Comparison of ENCODE assay signal across 15 cellular contexts in genomic region chr3:115652738-115653137, GRCh38. TPM values are rescaled to one million over a fixed set of nuclear protein-coding genes. Genes with fewer than 3 reads are reported as not detected.
DNase-seq lines count a peak whose midpoint lies in the region; ATAC-seq and TF ChIP-seq lines count a peak whose summit lies in the region.
"Had no signal": no experiment of that assay in that cellular context is flagged by ENCODE, and none has a peak within 500 bp of the region (broad histone marks: within the 10 kb centered on the region; RNA-seq: fewer than 3 reads in every experiment).

No MANE protein-coding gene starts in this region.

- H3K4me3 ChIP-seq in prostate gland: no peak overlapping the region
- H3K4me3 ChIP-seq: colonic mucosa, gastrocnemius medialis had no signal

- H3K4me1 Mint-ChIP-seq in osteocyte (ENCODE audit: unreplicated experiment): peaks cover 10% of the 10 kb centered on the region

- H3K27me3 Mint-ChIP-seq in osteocyte (ENCODE audit: unreplicated experiment): no peaks in the 10 kb centered on the region

- no peaks in the 10 kb centered on the region for H3K9me3 Mint-ChIP-seq in osteocyte (ENCODE audit: unreplicated experiment)
- H3K9me3 Mint-ChIP-seq: activated naive CD4-positive, alpha-beta T cell treated with anti-CD3 and anti-CD28 coated beads for 36 hours; H9 had no signal

- no peak for TF ChIP-seq POLR2A in GM18505 (IDR thresholded peaks at IDR 0.05; ENCODE audit: borderline replicate concordance, extremely low read depth, insufficient read depth, insufficient read length)
- no peak for TF ChIP-seq POLR2A in prostate gland (IDR thresholded peaks at IDR 0.05)

- intact Hi-C loops in prostate gland (cut with DNase I): no loop called here

- no peaks in the 10 kb centered on the region for H3K27me3 ChIP-seq in prostate gland (replicated peaks; ENCODE audit: insufficient read depth)
- H3K27me3 ChIP-seq: colonic mucosa, gastrocnemius medialis had no signal

- H3K27ac Mint-ChIP-seq in osteocyte (ENCODE audit: unreplicated experiment): no peak overlapping the region
- H3K27ac Mint-ChIP-seq: activated naive CD4-positive, alpha-beta T cell treated with anti-CD3 and anti-CD28 coated beads for 36 hours; H9 had no signal

- no peaks in the 10 kb centered on the region for H3K36me3 Mint-ChIP-seq in osteocyte (ENCODE audit: unreplicated experiment)

- no peaks in the 10 kb centered on the region for H3K9me3 ChIP-seq in prostate gland
- H3K9me3 ChIP-seq: colonic mucosa, gastrocnemius medialis had no signal

- peak; percentile 67 for ATAC-seq in GM18505 (IDR thresholded peaks at IDR 0.05; ENCODE audit: unreplicated experiment)
- peak; percentile 51 for ATAC-seq in GM21367 (IDR thresholded peaks at IDR 0.05; ENCODE audit: unreplicated experiment)
- ATAC-seq in HG03025 (IDR thresholded peaks at IDR 0.05; ENCODE audit: low FRiP score, unreplicated experiment): peak; percentile 59
- ATAC-seq: gastrocnemius medialis had no signal

- H3K4me3 Mint-ChIP-seq in osteocyte (ENCODE audit: unreplicated experiment): no peak overlapping the region
- H3K4me3 Mint-ChIP-seq: activated naive CD4-positive, alpha-beta T cell treated with anti-CD3 and anti-CD28 coated beads for 36 hours; H9 had no signal

- H3K27ac ChIP-seq in prostate gland: no peak overlapping the region
- H3K27ac ChIP-seq: colonic mucosa, gastrocnemius medialis, KMS-11 had no signal

- 79% methylated on average over 2 of the region's 2 CpGs for WGBS in prostate gland

- TF ChIP-seq CTCF in prostate gland (IDR thresholded peaks at IDR 0.05): no peak
- TF ChIP-seq CTCF in osteocyte (IDR thresholded peaks at IDR 0.05): no peak

- no peaks in the 10 kb centered on the region for H3K4me1 ChIP-seq in prostate gland (replicated peaks)
- H3K4me1 ChIP-seq: colonic mucosa had no signal

- H3K36me3 ChIP-seq in prostate gland: no peaks in the 10 kb centered on the region
- H3K36me3 ChIP-seq: colonic mucosa, gastrocnemius medialis had no signal

- DNase-seq in NAMALWA (ENCODE audit: low spot score) (peak; percentile 53), prostate gland (ENCODE audit: low spot score) (no peak), osteocyte (ENCODE audit: extremely low spot score, unreplicated experiment) (no peak), hippocampal formation (lab: John Stamatoyannopoulos, UW) (no peak)
- DNase-seq in stimulated activated CD8-positive, alpha-beta memory T cell treated with anti-CD3 and anti-CD28 coated beads, Interleukin-4, amount 100 ng/mL, for 48 hours: no peak
- DNase-seq: activated naive CD4-positive, alpha-beta T cell treated with anti-CD3 and anti-CD28 coated beads for 36 hours; colonic mucosa; gastrocnemius medialis; H9; stimulated activated CD4-positive, alpha-beta T cell treated with anti-CD3 and anti-CD28 coated beads, Interleukin-2, amount 100 ng/mL, for 48 hours had no signal

RNA-seq across cellular contexts. Expression of gene GAP43, which starts 29.4 kb away (rescaled TPM):
- total RNA-seq in prostate gland (under 1 TPM in 1 of 2 donors, not detected in 1; 0.74 TPM), osteocyte (2.3 and 3.2 TPM in 2 replicates)
- total RNA-seq: liver had no signal
